Comparison of ENCODE assay signal across 8 cellular contexts in the genomic region with DNA sequence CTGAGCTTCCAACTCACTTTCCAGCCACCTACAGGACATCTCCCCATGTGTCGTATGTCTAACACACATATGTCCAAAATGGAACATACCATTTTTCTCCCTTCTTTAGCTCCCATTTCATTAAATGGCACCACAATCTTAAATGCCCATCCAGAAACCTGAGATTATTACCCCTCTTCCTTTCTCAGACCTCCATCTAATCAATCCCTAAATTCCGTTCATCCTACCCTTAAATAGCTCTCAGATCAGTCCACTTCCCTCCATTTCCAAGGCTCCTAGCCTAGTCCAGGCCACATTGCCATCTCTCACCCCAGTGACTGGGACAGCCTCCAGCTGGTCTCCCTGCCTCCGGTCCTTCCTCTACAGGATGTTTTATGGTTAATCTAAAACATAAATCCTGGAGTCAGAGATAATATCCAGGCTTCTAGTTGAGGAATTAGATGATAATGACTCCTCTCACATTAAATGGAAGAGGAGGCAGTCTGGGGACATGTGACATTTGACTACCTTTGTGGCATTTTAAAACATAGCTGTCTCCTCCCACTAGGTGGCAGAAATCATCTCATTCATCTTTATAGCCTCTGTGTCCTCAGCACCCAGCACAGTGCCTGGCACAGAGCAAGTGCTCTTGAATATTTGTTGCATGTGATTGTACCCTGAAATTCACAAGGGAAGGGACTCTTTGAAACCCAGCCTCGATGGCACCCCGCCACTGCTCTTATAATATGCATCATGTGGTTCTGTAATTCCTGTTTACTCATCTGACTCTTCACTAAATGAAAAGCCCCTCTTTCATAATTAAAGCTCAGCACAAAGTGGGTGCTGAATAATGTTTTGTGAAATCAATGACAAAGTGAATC.
DNase-seq lines count a peak whose midpoint lies in the region; ATAC-seq and TF ChIP-seq lines count a peak whose summit lies in the region.

No MANE protein-coding gene starts in this region.

- H3K4me1 ChIP-seq in endodermal cell (ENCODE audit: control insufficient read depth, insufficient read depth, low read length) (peaks cover 7% of the 10 kb centered on the region), psoas muscle (no peaks in the 10 kb centered on the region)

- no peak for ATAC-seq in psoas muscle
- no peak for ATAC-seq in GM18907 (IDR thresholded peaks at IDR 0.05; ENCODE audit: unreplicated experiment)
- ATAC-seq in HG02884 (IDR thresholded peaks at IDR 0.05; ENCODE audit: unreplicated experiment): no peak

- peaks cover 4% of the 10 kb centered on the region for H3K27me3 ChIP-seq in endodermal cell (ENCODE audit: control insufficient read depth, insufficient read depth, low read length, poor library complexity, severe bottlenecking)
- peaks cover 0 to 5% (median 0%) of the 10 kb centered on the region in 3 donors for H3K27me3 ChIP-seq in psoas muscle (ENCODE audit: insufficient read depth in 3 of 3, low read length in 2 of 3)

- peak; percentile 13 for DNase-seq in stimulated activated CD4-positive, alpha-beta T cell treated with anti-CD3 and anti-CD28 coated beads, Interleukin-4, amount 100 ng/mL, for 24 hours
- no peak for DNase-seq in stimulated activated CD4-positive, alpha-beta T cell treated with anti-CD3 and anti-CD28 coated beads, Interleukin-2, amount 100 ng/mL, for 48 hours
- DNase-seq in NCI-H526 (lab: John Stamatoyannopoulos, UW) (peak; percentile 28 to 65), endodermal cell (no peak), psoas muscle (no peak), NCI-H510A (lab: John Stamatoyannopoulos, UW) (no peak)

- peaks cover 13% of the 10 kb centered on the region for H3K4me1 Mint-ChIP-seq in endodermal cell

- intact Hi-C loops in psoas muscle (cut with DNase I): no loop called here

- TF ChIP-seq CTCF in endodermal cell (conservative IDR thresholded peaks at IDR 0.05) (peak; percentile 78), psoas muscle (IDR thresholded peaks at IDR 0.05) (peak; percentile 32)

- H3K9ac ChIP-seq in endodermal cell (ENCODE audit: extremely low read depth, low read length, poor library complexity, severe bottlenecking): no peak overlapping the region

- no peaks in the 10 kb centered on the region for H3K9me3 Mint-ChIP-seq in endodermal cell

- H3K36me3 Mint-ChIP-seq in endodermal cell (ENCODE audit: low read depth): no peaks in the 10 kb centered on the region

- no peak overlapping the region for H3K27ac ChIP-seq in endodermal cell (ENCODE audit: low read depth, low read length)
- H3K27ac ChIP-seq in psoas muscle: no peak overlapping the region

- H3K27ac Mint-ChIP-seq in endodermal cell: no peak overlapping the region

- 92 to 100% methylated on average over 4 to 5 of the region's 5 CpGs for WGBS in endodermal cell (ENCODE audit: insufficient coverage in 1 of 2, insufficient read length in 1 of 2), 2 experiments
- WGBS in psoas muscle, 3 donors: 84 to 87% (median 86%) methylated on average over 5 of the region's 5 CpGs

- H3K36me3 ChIP-seq in endodermal cell (ENCODE audit: control insufficient read depth, insufficient read depth, low read length) (no peaks in the 10 kb centered on the region), psoas muscle (ENCODE audit: insufficient read depth in 1 of 2, low read depth in 1 of 2) (no peaks in the 10 kb centered on the region)

- H3K4me3 ChIP-seq in endodermal cell (ENCODE audit: low read length) (no peak overlapping the region), psoas muscle (no peak overlapping the region)

- H3K9me3 ChIP-seq in endodermal cell (ENCODE audit: control insufficient read depth, low read length) (no peaks in the 10 kb centered on the region), psoas muscle (no peaks in the 10 kb centered on the region)

- H3K4me3 Mint-ChIP-seq in endodermal cell: no peak overlapping the region

- peaks cover 27% of the 10 kb centered on the region for H3K27me3 Mint-ChIP-seq in endodermal cell (ENCODE audit: insufficient read depth)

Comparison
In these comparisons a context has a peak if more than half of its experiments do, and no peak if none do; other contexts are left out.
1. DNase-seq: peak in stimulated activated CD4-positive, alpha-beta T cell treated with anti-CD3 and anti-CD28 coated beads, Interleukin-4, amount 100 ng/mL, for 24 hours (single experiment) and NCI-H526 (2 of 2); none in stimulated activated CD4-positive, alpha-beta T cell treated with anti-CD3 and anti-CD28 coated beads, Interleukin-2, amount 100 ng/mL, for 48 hours (0 of 2), endodermal cell (single experiment), psoas muscle (0 of 2) and NCI-H510A (single experiment).